Comparison of ENCODE assay signal across 13 cellular contexts in genomic region chr10:42988517-42989395, GRCh38.
A peak's percentile ranks its signal among the peaks of the same experiment; 100 is the strongest.
DNase-seq lines count a peak whose midpoint lies in the region; ATAC-seq and TF ChIP-seq lines count a peak whose summit lies in the region.
"Had no signal": no experiment of that assay in that cellular context is flagged by ENCODE, and none has a peak within 500 bp of the region (broad histone marks: within the 10 kb centered on the region; RNA-seq: fewer than 3 reads in every experiment).

No MANE protein-coding gene starts in this region.

- DNase-seq in CD1c-positive myeloid dendritic cell (ENCODE audit: extremely low spot score) (peak; percentile 89), IMR-90 (no peak), ascending aorta (ENCODE audit: low spot score in 2 of 2) (no peak), GM19240 (ENCODE audit: insufficient read length, low spot score) (no peak), NCI-H82 (lab: John Stamatoyannopoulos, UW) (no peak)
- DNase-seq in activated T-cell treated with anti-CD3 and anti-CD28 coated beads, Interleukin-2, amount 50 U/mL, for 72 hours = peak in 1 of 2 donors; percentile 12
- DNase-seq in naive thymus-derived CD4-positive, alpha-beta T cell = peak in 1 of 9 donors; percentile 17
- DNase-seq: NCI-H526 treated with DMSO at 0.1 percent for 48 hours; stimulated activated CD4-positive, alpha-beta T cell treated with anti-CD3 and anti-CD28 coated beads, Interleukin-2, amount 100 ng/mL, for 24 hours had no signal

- H3K4me1 ChIP-seq in IMR-90 (ENCODE audit: control insufficient read depth, insufficient read depth, low read length) = no peaks in the 10 kb centered on the region
- H3K4me1 ChIP-seq in naive thymus-derived CD4-positive, alpha-beta T cell (ENCODE audit: control insufficient read depth in 2 of 2, insufficient read depth in 2 of 2, low read length in 2 of 2) = peaks cover 0 to 4% of the 10 kb centered on the region in 2 donors
- H3K4me1 ChIP-seq in ascending aorta = no peaks in the 10 kb centered on the region
- H3K4me1 ChIP-seq: adrenal gland had no signal

- WGBS in IMR-90 (ENCODE audit: extremely low coverage in 2 of 2, insufficient read length in 1 of 2), 2 experiments = 41% methylated on average over 5 of the region's 11 CpGs; no CpG with 5 or more reads in 1 of the 2 experiments

- no peak overlapping the region for H3K4ac ChIP-seq in IMR-90 (ENCODE audit: low read depth, low read length)

- H4K20me1 ChIP-seq in IMR-90 (ENCODE audit: insufficient read depth, low read length) = no peaks in the 10 kb centered on the region

- no peak overlapping the region for H4K5ac ChIP-seq in IMR-90 (ENCODE audit: low read depth, low read length)

- H3K27me3 ChIP-seq in IMR-90 (ENCODE audit: control insufficient read depth, insufficient read depth, low read length) = no peaks in the 10 kb centered on the region; the same call in 1 of the 2 replicates
- no peaks in the 10 kb centered on the region for H3K27me3 ChIP-seq in naive thymus-derived CD4-positive, alpha-beta T cell (ENCODE audit: control insufficient read depth in 2 of 2, insufficient read depth in 2 of 2, low read length in 2 of 2)
- H3K27me3 ChIP-seq in ascending aorta = no peaks in the 10 kb centered on the region
- H3K27me3 ChIP-seq: adrenal gland had no signal

- in situ Hi-C loops in IMR-90 (cut with MboI; ENCODE audit: low sequenced_read_pairs) = no loop called here

- no peak overlapping the region for H2BK15ac ChIP-seq in IMR-90 (ENCODE audit: low read depth, low read length)

- intact Hi-C loops in IMR-90 (cut with micrococcal nuclease) (no loop called here), ascending aorta (cut with DNase I) (no loop called here)
- intact Hi-C loops in naive thymus-derived CD4-positive, alpha-beta T cell (cut with micrococcal nuclease) = no loop called here

- H2AK9ac ChIP-seq in IMR-90 (replicated peaks; ENCODE audit: low read depth, low read length, poor library complexity) = no peak overlapping the region

- no peaks in the 10 kb centered on the region for H3K9me1 ChIP-seq in IMR-90 (ENCODE audit: insufficient read depth, low read length)

- H3K27ac ChIP-seq in IMR-90 (ENCODE audit: insufficient read depth, low read length) (no peak overlapping the region), ascending aorta (no peak overlapping the region)
- no peak overlapping the region for H3K27ac ChIP-seq in naive thymus-derived CD4-positive, alpha-beta T cell (ENCODE audit: low read depth, low read length)
- H3K27ac ChIP-seq: adrenal gland had no signal

- H3K14ac ChIP-seq in IMR-90 (replicated peaks; ENCODE audit: low read depth, low read length) = no peak overlapping the region

- H3K4me3 Mint-ChIP-seq in activated T-cell treated with anti-CD3 and anti-CD28 coated beads, Interleukin-2, amount 50 U/mL, for 72 hours = no peak overlapping the region
- peak overlapping the region in 6 of 10 donors; percentile 6 to 58 (median 28) for H3K4me3 Mint-ChIP-seq in naive thymus-derived CD4-positive, alpha-beta T cell
- H3K4me3 Mint-ChIP-seq: CD8-positive, alpha-beta T cell had no signal

- H3K4me1 Mint-ChIP-seq in activated T-cell treated with anti-CD3 and anti-CD28 coated beads, Interleukin-2, amount 50 U/mL, for 72 hours (ENCODE audit: low read depth) = peaks cover 9% of the 10 kb centered on the region
- peaks cover 0 to 17% (median 10%) of the 10 kb centered on the region in 7 donors for H3K4me1 Mint-ChIP-seq in naive thymus-derived CD4-positive, alpha-beta T cell

- BruUV-seq in IMR-90 (replicated peaks; lab: Mats Ljungman, UMichigan) = no TSS peak

- no peaks in the 10 kb centered on the region for H3K36me3 ChIP-seq in IMR-90 (ENCODE audit: control insufficient read depth, insufficient read depth, low read length)
- no peaks in the 10 kb centered on the region for H3K36me3 ChIP-seq in naive thymus-derived CD4-positive, alpha-beta T cell (ENCODE audit: control insufficient read depth in 2 of 3, insufficient read depth in 3 of 3, low read length in 3 of 3)
- H3K36me3 ChIP-seq in ascending aorta = no peaks in the 10 kb centered on the region
- H3K36me3 ChIP-seq: adrenal gland had no signal

- H4K91ac ChIP-seq in IMR-90 (ENCODE audit: insufficient read depth, low read depth, low read length) = no peak overlapping the region

- H3K79me1 ChIP-seq in IMR-90 (ENCODE audit: low read depth in 1 of 2, low read length in 2 of 2) = no peaks in the 10 kb centered on the region

- no peak overlapping the region for H3K23ac ChIP-seq in IMR-90 (ENCODE audit: low read depth, low read length)

- H3K36me3 Mint-ChIP-seq in activated T-cell treated with anti-CD3 and anti-CD28 coated beads, Interleukin-2, amount 50 U/mL, for 72 hours (ENCODE audit: insufficient read depth in 2 of 2) = no peaks in the 10 kb centered on the region
- no peaks in the 10 kb centered on the region for H3K36me3 Mint-ChIP-seq in naive thymus-derived CD4-positive, alpha-beta T cell
- H3K36me3 Mint-ChIP-seq: CD8-positive, alpha-beta T cell had no signal

- TF ChIP-seq POLR2A in IMR-90 (IDR thresholded peaks at IDR 0.05; ENCODE audit: low read depth, low read length) = no peak

- H3K4me3 ChIP-seq in IMR-90 (ENCODE audit: insufficient read depth, low read depth, low read length) = no peak overlapping the region
- H3K4me3 ChIP-seq in naive thymus-derived CD4-positive, alpha-beta T cell (ENCODE audit: low read length) = no peak overlapping the region
- no peak overlapping the region for H3K4me3 ChIP-seq in ascending aorta
- H3K4me3 ChIP-seq: adrenal gland had no signal

- H3K4me2 ChIP-seq in IMR-90 (ENCODE audit: low read depth, low read length) = no peak overlapping the region

- TF ChIP-seq CTCF in IMR-90 (conservative IDR thresholded peaks at IDR 0.05; ENCODE audit: low read depth, low read length) (no peak), ascending aorta (IDR thresholded peaks at IDR 0.05) (no peak)

- ATAC-seq in IMR-90 (ENCODE audit: low read depth) = no peak
- ATAC-seq in activated T-cell treated with anti-CD3 and anti-CD28 coated beads, Interleukin-2, amount 50 U/mL, for 72 hours (replicated peaks in 1 of 2) = peak; percentile 35 to 37
- ATAC-seq in naive thymus-derived CD4-positive, alpha-beta T cell = no peak
- no peak for ATAC-seq in HG02588 (IDR thresholded peaks at IDR 0.05; ENCODE audit: unreplicated experiment)
- ATAC-seq: CD8-positive, alpha-beta T cell had no signal

- no peak overlapping the region for H3K9ac ChIP-seq in IMR-90 (ENCODE audit: low read depth, low read length)

- no peak overlapping the region for H3K56ac ChIP-seq in IMR-90 (ENCODE audit: extremely low read depth, insufficient read depth, low read length)

- CTCF ChIA-PET in IMR-90 (lab: Yijun Ruan, JAX) = interaction anchor here (0.5 kb wide), 1 partner anchor 357 kb away, joined by 5 read pairs; no protein-coding TSS in a partner anchor
- CTCF ChIA-PET in naive thymus-derived CD4-positive, alpha-beta T cell (lab: Charles Lee) = no interaction called here

- no peaks in the 10 kb centered on the region for H3K9me3 Mint-ChIP-seq in activated T-cell treated with anti-CD3 and anti-CD28 coated beads, Interleukin-2, amount 50 U/mL, for 72 hours
- no peaks in the 10 kb centered on the region for H3K9me3 Mint-ChIP-seq in naive thymus-derived CD4-positive, alpha-beta T cell
- H3K9me3 Mint-ChIP-seq: CD8-positive, alpha-beta T cell had no signal

- H2BK120ac ChIP-seq in IMR-90 (ENCODE audit: low read depth, low read length) = no peak overlapping the region

- no peak overlapping the region for H2BK20ac ChIP-seq in IMR-90 (ENCODE audit: low read depth, low read length)

- H3K27ac Mint-ChIP-seq in activated T-cell treated with anti-CD3 and anti-CD28 coated beads, Interleukin-2, amount 50 U/mL, for 72 hours = no peak overlapping the region
- H3K27ac Mint-ChIP-seq in naive thymus-derived CD4-positive, alpha-beta T cell = peak overlapping the region in 4 of 9 donors; percentile 4 to 65 (median 26)
- H3K27ac Mint-ChIP-seq: CD8-positive, alpha-beta T cell; progenitor cell of endocrine pancreas had no signal

- H3K9me3 ChIP-seq in IMR-90 (ENCODE audit: control insufficient read depth, insufficient read depth, low read length) (no peaks in the 10 kb centered on the region), ascending aorta (no peaks in the 10 kb centered on the region)
- no peaks in the 10 kb centered on the region for H3K9me3 ChIP-seq in naive thymus-derived CD4-positive, alpha-beta T cell (ENCODE audit: control insufficient read depth in 2 of 3, low read length in 3 of 3)
- H3K9me3 ChIP-seq: adrenal gland had no signal

- H2AFZ ChIP-seq in IMR-90 (replicated peaks; ENCODE audit: low read length, poor library complexity) = peak overlapping the region; percentile 32

- dilution Hi-C loops in IMR-90 (cut with HindIII; ENCODE audit: low sequenced_read_pairs, unreplicated experiment) = no loop called here

- TF ChIP-seq RAD21 in IMR-90 (IDR thresholded peaks at IDR 0.05; ENCODE audit: low read length) = no peak

- no peak overlapping the region for H4K8ac ChIP-seq in IMR-90 (ENCODE audit: low read depth in 2 of 2, low read length in 2 of 2)

- no peak overlapping the region for H2BK5ac ChIP-seq in IMR-90 (ENCODE audit: low read depth, low read length, poor library complexity, severe bottlenecking)

- no peaks in the 10 kb centered on the region for H3K27me3 Mint-ChIP-seq in activated T-cell treated with anti-CD3 and anti-CD28 coated beads, Interleukin-2, amount 50 U/mL, for 72 hours (ENCODE audit: low read depth)
- H3K27me3 Mint-ChIP-seq in naive thymus-derived CD4-positive, alpha-beta T cell = peaks cover 0 to 4% (median 0%) of the 10 kb centered on the region in 5 donors

- no peak overlapping the region for H2AK5ac ChIP-seq in IMR-90 (ENCODE audit: low read depth, low read length)

- POLR2A ChIA-PET in IMR-90 (lab: Charles Lee; ENCODE audit: unreplicated experiment) = no interaction called here
- POLR2A ChIA-PET in naive thymus-derived CD4-positive, alpha-beta T cell (lab: Charles Lee) = no interaction called here

- no peak overlapping the region for H3K18ac ChIP-seq in IMR-90 (ENCODE audit: low read depth, low read length)

TF ChIP-seq in IMR-90, 13 proteins besides CTCF, POLR2A, EP300 and RAD21 (continues in another document):
- TF ChIP-seq BHLHE40 (IDR thresholded peaks at IDR 0.05; ENCODE audit: low read depth, low read length) (no peak), USF2 (IDR thresholded peaks at IDR 0.05; ENCODE audit: low read depth, low read length) (no peak), CHD1 (IDR thresholded peaks at IDR 0.05; ENCODE audit: low read depth, low read length) (no peak), MAZ (IDR thresholded peaks at IDR 0.05; ENCODE audit: borderline replicate concordance, low read depth, low read length) (no peak), FOS (IDR thresholded peaks at IDR 0.05; ENCODE audit: low read depth, low read length) (no peak)

Comparison
In these comparisons a context has a peak if more than half of its experiments do, and no peak if none do; other contexts are left out.
1. ATAC-seq: peak in activated T-cell treated with anti-CD3 and anti-CD28 coated beads, Interleukin-2, amount 50 U/mL, for 72 hours (2 of 2); none in IMR-90 (single experiment), naive thymus-derived CD4-positive, alpha-beta T cell (single experiment) and HG02588 (single experiment).
2. H3K4me3 Mint-ChIP-seq: peak in naive thymus-derived CD4-positive, alpha-beta T cell (6 of 10); none in activated T-cell treated with anti-CD3 and anti-CD28 coated beads, Interleukin-2, amount 50 U/mL, for 72 hours (0 of 2).